ENCODE assay signal across 8 cellular contexts in genomic region chr1:27725374-27726172, GRCh38. TPM values are rescaled to one million over a fixed set of nuclear protein-coding genes. Genes with fewer than 3 reads are reported as not detected.
A peak's percentile ranks its signal among the peaks of the same experiment; 100 is the strongest.
DNase-seq lines count a peak whose midpoint lies in the region; ATAC-seq and TF ChIP-seq lines count a peak whose summit lies in the region.

Gene FAM76A, plus strand, starts transcription at chr1:27725961. Its CDS starts 120 bp downstream, at chr1:27726081.

- in situ Hi-C loops in G401 (cut with HindIII; ENCODE audit: low sequenced_read_pairs): no loop called here

- H3K79me2 ChIP-seq in Loucy (ENCODE audit: insufficient read depth, low read length): peaks cover 9% of the 10 kb centered on the region

- H3K27me3 ChIP-seq in H7 (ENCODE audit: control insufficient read depth, insufficient read depth, low read length) (peaks cover 3% of the 10 kb centered on the region), Loucy (ENCODE audit: insufficient read depth, low read length, poor library complexity, severe bottlenecking) (no peaks in the 10 kb centered on the region)

- peak; percentile 98 for ATAC-seq in natural killer cell treated with Interleukin-12 subunit alpha and Interleukin-12 subunit beta and Interleukin-15 and Interleukin-18, amount 100 ng/mL, for 72 hours
- ATAC-seq in stimulated activated naive CD8-positive, alpha-beta T cell treated with anti-CD3 and anti-CD28 coated beads, Interleukin-15, Interleukin-2, amounts not matched to agents 100 U/mL and 50 U/mL, for 24 hours: peak; percentile 97

- peak within 1 kb of the TSS; percentile 84 for H3K4me2 ChIP-seq in Loucy (ENCODE audit: low read depth, low read length, poor library complexity, severe bottlenecking)

- H3K9me2 ChIP-seq in Loucy (replicated peaks; ENCODE audit: low read depth, low read length): no peaks in the 10 kb centered on the region

- H3K27ac Mint-ChIP-seq in natural killer cell treated with Interleukin-12 subunit alpha and Interleukin-12 subunit beta and Interleukin-15 and Interleukin-18, amount 100 ng/mL, for 72 hours: peak within 1 kb of the TSS; percentile 84 to 96

- peak; percentile 82 for TF ChIP-seq POLR2A in Raji (IDR thresholded peaks at IDR 0.05; ENCODE audit: insufficient read depth, low read depth, low read length)

- peak within 1 kb of the TSS; percentile 93 for H2AFZ ChIP-seq in Loucy (ENCODE audit: low read length)

- H3K36me3 ChIP-seq in H7 (replicated peaks; ENCODE audit: control insufficient read depth, insufficient read depth, low read length) (no peaks in the 10 kb centered on the region), Loucy (ENCODE audit: insufficient read depth, low read length) (no peaks in the 10 kb centered on the region)

- H3K4me3 ChIP-seq in H7 (ENCODE audit: insufficient read depth, low read depth, low read length) (peak within 1 kb of the TSS; percentile 77), Loucy (ENCODE audit: low read length, poor library complexity, severe bottlenecking) (peak within 1 kb of the TSS; percentile 89), fibroblast of pulmonary artery (replicated peaks; ENCODE audit: low read depth, low read length) (peak within 1 kb of the TSS; percentile 89)

- H3K27me3 Mint-ChIP-seq in natural killer cell treated with Interleukin-12 subunit alpha and Interleukin-12 subunit beta and Interleukin-15 and Interleukin-18, amount 100 ng/mL, for 72 hours: no peaks in the 10 kb centered on the region

- DNase-seq in G401 (ENCODE audit: low spot score): peak; percentile 99
- DNase-seq in H7: peak; percentile 99
- peak; percentile 99 for DNase-seq in activated effector memory CD4-positive, alpha-beta T cell treated with Interleukin-2 at 50 U/mL for 16 hours
- peak; percentile 100 for DNase-seq in fibroblast of pulmonary artery (ENCODE audit: low read depth)
- peak; percentile 99 for DNase-seq in natural killer cell treated with Interleukin-12 subunit alpha and Interleukin-12 subunit beta and Interleukin-15 and Interleukin-18, amount 100 ng/mL, for 72 hours (ENCODE audit: low spot score)
- DNase-seq in stimulated activated naive CD8-positive, alpha-beta T cell treated with anti-CD3 and anti-CD28 coated beads, Interleukin-15, Interleukin-2, amounts not matched to agents 100 U/mL and 50 U/mL, for 24 hours: peak; percentile 100

- H3K9ac ChIP-seq in Loucy (ENCODE audit: low read depth, low read length, poor library complexity, severe bottlenecking): peak within 1 kb of the TSS; percentile 77

- peak; percentile 56 for TF ChIP-seq CTCF in Loucy (conservative IDR thresholded peaks at IDR 0.05; ENCODE audit: low read length)
- peak; percentile 19 for TF ChIP-seq CTCF in fibroblast of pulmonary artery (IDR thresholded peaks at IDR 0.05; ENCODE audit: low read length, missing control alignments)

- H3K9me3 ChIP-seq in Loucy (ENCODE audit: insufficient read depth, low read depth, low read length): no peaks in the 10 kb centered on the region

- H4K20me1 ChIP-seq in Loucy (ENCODE audit: insufficient read depth, low read length, poor library complexity, severe bottlenecking): no peaks in the 10 kb centered on the region

- no peaks in the 10 kb centered on the region for H3F3A ChIP-seq in Loucy (ENCODE audit: low read depth)

- peaks cover 8 to 9% of the 10 kb centered on the region in 2 donors for H3K4me1 Mint-ChIP-seq in natural killer cell treated with Interleukin-12 subunit alpha and Interleukin-12 subunit beta and Interleukin-15 and Interleukin-18, amount 100 ng/mL, for 72 hours (ENCODE audit: low read depth in 2 of 2)

- peaks cover 18% of the 10 kb centered on the region for H3K4me1 ChIP-seq in Loucy (ENCODE audit: insufficient read depth, low read length, poor library complexity, severe bottlenecking)

- peak within 1 kb of the TSS; percentile 88 for H3K4me3 Mint-ChIP-seq in natural killer cell treated with Interleukin-12 subunit alpha and Interleukin-12 subunit beta and Interleukin-15 and Interleukin-18, amount 100 ng/mL, for 72 hours

- no peaks in the 10 kb centered on the region for H3K9me3 Mint-ChIP-seq in natural killer cell treated with Interleukin-12 subunit alpha and Interleukin-12 subunit beta and Interleukin-15 and Interleukin-18, amount 100 ng/mL, for 72 hours

- peaks cover 4% of the 10 kb centered on the region for H3K36me3 Mint-ChIP-seq in natural killer cell treated with Interleukin-12 subunit alpha and Interleukin-12 subunit beta and Interleukin-15 and Interleukin-18, amount 100 ng/mL, for 72 hours

RNA-seq across cellular contexts. Expression of gene FAM76A, which starts in this region (rescaled TPM):
- 13.6 and 32.1 TPM in 2 replicates for total RNA-seq in G401 (2014; rRNA removed; shearing (Covaris generic))
- total RNA-seq in H7 (2014; rRNA removed; shearing (Covaris generic)): 14.7 and 27.1 TPM in 2 replicates
- total RNA-seq in natural killer cell treated with Interleukin-12 subunit alpha and Interleukin-12 subunit beta and Interleukin-15 and Interleukin-18, amount 100 ng/mL, for 72 hours: 10 to 100 TPM in 1 of 2 donors, 1 to 10 TPM in 1; 9.4 to 11.4 TPM

Comparison
In these comparisons a context has a peak if more than half of its experiments do, and no peak if none do; other contexts are left out.
1. Peak in every context shown above with its lines: DNase-seq, ATAC-seq and H3K4me3 ChIP-seq.